ENCODE assay signal across 14 cellular contexts in the genomic region with DNA sequence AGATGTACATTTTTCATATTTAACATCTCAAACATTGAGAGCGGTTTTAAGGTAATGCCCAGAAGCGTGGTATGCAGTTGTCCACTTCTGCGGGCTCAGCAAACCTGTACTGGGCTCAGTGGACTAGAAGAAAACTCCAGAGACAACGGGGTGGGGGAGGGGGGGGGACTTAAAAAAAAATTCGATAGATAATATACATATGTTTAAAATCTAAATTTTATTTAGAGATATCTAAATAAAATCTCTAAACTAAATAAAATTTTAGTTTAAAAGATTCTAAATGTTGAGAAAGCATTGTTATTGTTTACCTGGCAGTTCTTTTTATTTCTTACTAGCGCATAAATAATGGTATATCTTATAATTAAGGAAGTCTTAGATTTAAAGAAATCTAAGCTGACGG. TPM values are rescaled to one million over a fixed set of nuclear protein-coding genes. Genes with fewer than 3 reads are reported as not detected.
A peak's percentile ranks its signal among the peaks of the same experiment; 100 is the strongest.
DNase-seq lines count a peak whose midpoint lies in the region; ATAC-seq and TF ChIP-seq lines count a peak whose summit lies in the region.
"Had no signal": no experiment of that assay in that cellular context is flagged by ENCODE, and none has a peak within 500 bp of the region (broad histone marks: within the 10 kb centered on the region; RNA-seq: fewer than 3 reads in every experiment).

No MANE protein-coding gene starts in this region.

- no peaks in the 10 kb centered on the region for H3K9me2 ChIP-seq in Karpas-422 (replicated peaks; ENCODE audit: insufficient read depth, low read length)

- H3K36me3 ChIP-seq in Karpas-422 (ENCODE audit: insufficient read depth, low read length) (no peaks in the 10 kb centered on the region), tibial nerve (no peaks in the 10 kb centered on the region)
- H3K36me3 ChIP-seq: heart left ventricle, right atrium auricular region had no signal

- H3K9me3 Mint-ChIP-seq in activated naive CD4-positive, alpha-beta T cell treated with anti-CD3 and anti-CD28 coated beads for 36 hours, result no peaks in the 10 kb centered on the region
- H3K9me3 Mint-ChIP-seq in activated naive CD8-positive, alpha-beta T cell treated with anti-CD3 and anti-CD28 coated beads, Interleukin-2, amount 50 U/mL, for 24 hours, result no peaks in the 10 kb centered on the region
- H3K9me3 Mint-ChIP-seq in stimulated activated naive CD8-positive, alpha-beta T cell treated with anti-CD3 and anti-CD28 coated beads, Interleukin-15, amount 100 ng/mL, for 72 hours, result no peaks in the 10 kb centered on the region

- H3K36me3 Mint-ChIP-seq in activated naive CD4-positive, alpha-beta T cell treated with anti-CD3 and anti-CD28 coated beads for 36 hours (ENCODE audit: low read depth), result peaks cover 34% of the 10 kb centered on the region
- peaks cover 29% of the 10 kb centered on the region for H3K36me3 Mint-ChIP-seq in activated naive CD8-positive, alpha-beta T cell treated with anti-CD3 and anti-CD28 coated beads, Interleukin-2, amount 50 U/mL, for 24 hours (ENCODE audit: low read depth)

- H3K4me1 ChIP-seq in Karpas-422 (ENCODE audit: low read length), result no peaks in the 10 kb centered on the region
- peaks cover 0 to 14% (median 3%) of the 10 kb centered on the region in 4 donors for H3K4me1 ChIP-seq in tibial nerve

- TF ChIP-seq EP300 in tibial nerve (IDR thresholded peaks at IDR 0.05), result no peak

- no peak overlapping the region for H3K27ac ChIP-seq in Karpas-422 (ENCODE audit: low read length)
- H3K27ac ChIP-seq in tibial nerve, result no peak overlapping the region
- H3K27ac ChIP-seq: heart left ventricle, right atrium auricular region had no signal

- no peaks in the 10 kb centered on the region for H3K27me3 Mint-ChIP-seq in activated naive CD4-positive, alpha-beta T cell treated with anti-CD3 and anti-CD28 coated beads for 36 hours (ENCODE audit: low read depth)
- H3K27me3 Mint-ChIP-seq in activated naive CD8-positive, alpha-beta T cell treated with anti-CD3 and anti-CD28 coated beads, Interleukin-2, amount 50 U/mL, for 24 hours, result peaks cover 16% of the 10 kb centered on the region
- H3K27me3 Mint-ChIP-seq in stimulated activated naive CD8-positive, alpha-beta T cell treated with anti-CD3 and anti-CD28 coated beads, Interleukin-15, amount 100 ng/mL, for 72 hours, result no peaks in the 10 kb centered on the region

- TF ChIP-seq POLR2A in tibial nerve (IDR thresholded peaks at IDR 0.05), result no peak

- H3K4me3 ChIP-seq in Karpas-422 (ENCODE audit: low read length) (no peak overlapping the region), tibial nerve (no peak overlapping the region)

- ATAC-seq in activated naive CD8-positive, alpha-beta T cell treated with anti-CD3 and anti-CD28 coated beads, Interleukin-2, amount 50 U/mL, for 24 hours, result no peak
- ATAC-seq in stimulated activated naive CD8-positive, alpha-beta T cell treated with anti-CD3 and anti-CD28 coated beads, Interleukin-15, amount 100 ng/mL, for 72 hours, result no peak
- ATAC-seq: GM12878 had no signal

- H3K4me2 ChIP-seq in Karpas-422 (ENCODE audit: low read depth, low read length, poor library complexity, severe bottlenecking), result no peak overlapping the region

- no peak for TF ChIP-seq CTCF in tibial nerve (IDR thresholded peaks at IDR 0.05)

- intact Hi-C loops in activated naive CD4-positive, alpha-beta T cell treated with anti-CD3 and anti-CD28 coated beads for 36 hours (cut with micrococcal nuclease), result no loop called here

- no peak overlapping the region for H2AFZ ChIP-seq in Karpas-422 (ENCODE audit: low read length)

- H3K4me1 Mint-ChIP-seq in activated naive CD4-positive, alpha-beta T cell treated with anti-CD3 and anti-CD28 coated beads for 36 hours (ENCODE audit: low read depth), result peaks cover 35% of the 10 kb centered on the region
- peaks cover 65% of the 10 kb centered on the region for H3K4me1 Mint-ChIP-seq in activated naive CD8-positive, alpha-beta T cell treated with anti-CD3 and anti-CD28 coated beads, Interleukin-2, amount 50 U/mL, for 24 hours
- peaks cover 75% of the 10 kb centered on the region for H3K4me1 Mint-ChIP-seq in stimulated activated naive CD8-positive, alpha-beta T cell treated with anti-CD3 and anti-CD28 coated beads, Interleukin-15, amount 100 ng/mL, for 72 hours

- H3K27ac Mint-ChIP-seq in activated naive CD4-positive, alpha-beta T cell treated with anti-CD3 and anti-CD28 coated beads for 36 hours, result peak overlapping the region; percentile 95
- peak overlapping the region; percentile 97 for H3K27ac Mint-ChIP-seq in activated naive CD8-positive, alpha-beta T cell treated with anti-CD3 and anti-CD28 coated beads, Interleukin-2, amount 50 U/mL, for 24 hours
- peak overlapping the region; percentile 96 to 97 for H3K27ac Mint-ChIP-seq in stimulated activated naive CD8-positive, alpha-beta T cell treated with anti-CD3 and anti-CD28 coated beads, Interleukin-15, amount 100 ng/mL, for 72 hours

- WGBS in tibial nerve, 2 donors, result 91 to 92% methylated on average over 7 of the region's 7 CpGs

- H3K79me2 ChIP-seq in Karpas-422 (ENCODE audit: low read length), result no peaks in the 10 kb centered on the region

- no peak for DNase-seq in activated naive CD4-positive, alpha-beta T cell treated with anti-CD3 and anti-CD28 coated beads for 36 hours
- no peak for DNase-seq in activated naive CD4-positive, alpha-beta T cell treated with Interleukin-2 at 50 U/mL for 16 hours
- DNase-seq in Karpas-422 (peak; percentile 4), anterior cingulate cortex (lab: John Stamatoyannopoulos, UW) (no peak), tibial nerve (ENCODE audit: low spot score in 2 of 2) (no peak)
- DNase-seq in activated naive CD8-positive, alpha-beta T cell treated with anti-CD3 and anti-CD28 coated beads, Interleukin-2, amount 50 U/mL, for 24 hours, result no peak
- no peak for DNase-seq in stimulated activated naive CD8-positive, alpha-beta T cell treated with anti-CD3 and anti-CD28 coated beads, Interleukin-15, amount 100 ng/mL, for 72 hours
- DNase-seq: heart left ventricle, NCI-H1436, occipital lobe had no signal

- H3K9ac ChIP-seq in Karpas-422 (ENCODE audit: low read length), result no peak overlapping the region

- CTCF ChIA-PET in activated naive CD4-positive, alpha-beta T cell treated with anti-CD3 and anti-CD28 coated beads for 36 hours (lab: Charles Lee), result interaction anchor here (0.9 to 1.2 kb wide), 2 partner anchors 27 to 194 kb away, joined by 3 to 4 read pairs; no protein-coding TSS in a partner anchor

- H4K20me1 ChIP-seq in Karpas-422 (ENCODE audit: insufficient read depth, low read depth, low read length), result no peaks in the 10 kb centered on the region

- no peak overlapping the region for H3K4me3 Mint-ChIP-seq in activated naive CD4-positive, alpha-beta T cell treated with anti-CD3 and anti-CD28 coated beads for 36 hours
- peak overlapping the region; percentile 87 for H3K4me3 Mint-ChIP-seq in activated naive CD8-positive, alpha-beta T cell treated with anti-CD3 and anti-CD28 coated beads, Interleukin-2, amount 50 U/mL, for 24 hours
- H3K4me3 Mint-ChIP-seq in stimulated activated naive CD8-positive, alpha-beta T cell treated with anti-CD3 and anti-CD28 coated beads, Interleukin-15, amount 100 ng/mL, for 72 hours, result peak overlapping the region; percentile 94

- H3K27me3 ChIP-seq in Karpas-422 (ENCODE audit: low read length) (no peaks in the 10 kb centered on the region), tibial nerve (peaks cover 0 to 44% of the 10 kb centered on the region in 2 donors)

- H3K9me3 ChIP-seq in Karpas-422 (ENCODE audit: low read length) (no peaks in the 10 kb centered on the region), tibial nerve (no peaks in the 10 kb centered on the region)
- H3K9me3 ChIP-seq: heart left ventricle, right atrium auricular region had no signal

RNA-seq across cellular contexts. Expression of a gene that starts 1.1 kb away (rescaled TPM):
- total RNA-seq in activated naive CD4-positive, alpha-beta T cell treated with anti-CD3 and anti-CD28 coated beads for 36 hours, result 10 to 100 TPM; 76.5 to 82.9 TPM
- total RNA-seq in Karpas-422 (2014; rRNA removed; shearing (Covaris generic); ENCODE audit: low replicate concordance), result not detected in 2 replicates
- total RNA-seq in tibial nerve, result 1 to 10 TPM in 3 of 4 donors, under 1 TPM in 1; 0.87 to 6.5 (median 1.7) TPM
- total RNA-seq: dermis microvascular lymphatic vessel endothelial cell, OCI-LY7 had no signal

Comparison
In these comparisons a context has a peak if more than half of its experiments do, and no peak if none do; other contexts are left out.
1. RNA of a gene that starts 1.1 kb away (total RNA-seq): 76.5 to 82.9 TPM in activated naive CD4-positive, alpha-beta T cell treated with anti-CD3 and anti-CD28 coated beads for 36 hours; 0.87 to 6.5 TPM in tibial nerve and not detected in Karpas-422; every median in the first group is over 10 times any median in the second.
2. Peak in every context shown above with its lines, with median percentiles within 50 percentile points of each other: H3K27ac Mint-ChIP-seq.